In genomic region chr7:139772115-139772514, GRCh38 we compare ENCODE assay signal across 1 cellular context.
A peak's percentile ranks its signal among the peaks of the same experiment; 100 is the strongest.
TF ChIP-seq lines count a peak whose summit lies in the region.

No MANE protein-coding gene starts in this region.

TF ChIP-seq in HepG2, 621 proteins besides CTCF, POLR2A, EP300 and RAD21 (continued from another document and continues in another):
- no peak for TF ChIP-seq THAP7 (CRISPR knock-in tag; IDR thresholded peaks at IDR 0.05)
- TF ChIP-seq ZNF564 (CRISPR knock-in tag; IDR thresholded peaks at IDR 0.05), result no peak
- 0 out of 2 replicates have a peak, but pooled peaks have one; percentile 27 for TF ChIP-seq CREM (IDR thresholded peaks at IDR 0.05)
- no peak for TF ChIP-seq CREM (CRISPR knock-in tag; IDR thresholded peaks at IDR 0.05)
- no peak for TF ChIP-seq ISL2 (CRISPR knock-in tag; IDR thresholded peaks at IDR 0.05)
- no peak for TF ChIP-seq FOXP4 (CRISPR knock-in tag; IDR thresholded peaks at IDR 0.05)
- no peak for TF ChIP-seq POLR2G (IDR thresholded peaks at IDR 0.05; ENCODE audit: low read depth, low read length)
- no peak for TF ChIP-seq TAF1 (CRISPR knock-in tag; IDR thresholded peaks at IDR 0.05)
- no peak for TF ChIP-seq RFXANK (CRISPR knock-in tag; IDR thresholded peaks at IDR 0.05)
- TF ChIP-seq ZNF737 (CRISPR knock-in tag; IDR thresholded peaks at IDR 0.05; ENCODE audit: borderline replicate concordance), result no peak
- TF ChIP-seq HNF1A (IDR thresholded peaks at IDR 0.05; ENCODE audit: low read depth), result no peak
- no peak for TF ChIP-seq HNF1A (CRISPR knock-in tag; IDR thresholded peaks at IDR 0.05; ENCODE audit: borderline replicate concordance)
- no peak for TF ChIP-seq ZNF382 (CRISPR knock-in tag; IDR thresholded peaks at IDR 0.05; ENCODE audit: borderline replicate concordance)
- no peak for TF ChIP-seq KAT2B (IDR thresholded peaks at IDR 0.05; ENCODE audit: borderline replicate concordance, low read depth, low read length)
- no peak for TF ChIP-seq ETS1 (CRISPR knock-in tag; IDR thresholded peaks at IDR 0.05)
- TF ChIP-seq CSRNP1 (CRISPR knock-in tag; IDR thresholded peaks at IDR 0.05), result no peak
- TF ChIP-seq DPF2 (CRISPR knock-in tag; IDR thresholded peaks at IDR 0.05; ENCODE audit: borderline replicate concordance, low read depth), result no peak
- no peak for TF ChIP-seq ZNF75D (CRISPR knock-in tag; IDR thresholded peaks at IDR 0.05; ENCODE audit: borderline replicate concordance)
- TF ChIP-seq ATF7 (IDR thresholded peaks at IDR 0.05), result no peak
- no peak for TF ChIP-seq ATF7 (CRISPR knock-in tag; IDR thresholded peaks at IDR 0.05)
- no peak for TF ChIP-seq GABPA (IDR thresholded peaks at IDR 0.05; ENCODE audit: low read depth, low read length)
- no peak for TF ChIP-seq GABPA (CRISPR knock-in tag; IDR thresholded peaks at IDR 0.05; ENCODE audit: low read depth)
- no peak for TF ChIP-seq STAT5B (CRISPR knock-in tag; IDR thresholded peaks at IDR 0.05)
- no peak for TF ChIP-seq MLXIP (CRISPR knock-in tag; IDR thresholded peaks at IDR 0.05; ENCODE audit: borderline replicate concordance)
- no peak for TF ChIP-seq GPN1 (CRISPR knock-in tag; IDR thresholded peaks at IDR 0.05; ENCODE audit: borderline replicate concordance)
- TF ChIP-seq ZEB1 (IDR thresholded peaks at IDR 0.05; ENCODE audit: insufficient replicate concordance, low read depth), result no peak
- TF ChIP-seq MLLT10 (CRISPR knock-in tag; IDR thresholded peaks at IDR 0.05), result no peak
- no peak for TF ChIP-seq ZBTB38 (CRISPR knock-in tag; IDR thresholded peaks at IDR 0.05)
- no peak for TF ChIP-seq HOXA9 (CRISPR knock-in tag; IDR thresholded peaks at IDR 0.05; ENCODE audit: borderline replicate concordance)
- no peak for TF ChIP-seq ZFP36L1 (CRISPR knock-in tag; IDR thresholded peaks at IDR 0.05)
- TF ChIP-seq HNF4A (CRISPR knock-in tag; IDR thresholded peaks at IDR 0.05), result peak; percentile 51
- TF ChIP-seq CEBPB (IDR thresholded peaks at IDR 0.05; ENCODE audit: borderline replicate concordance, low read depth, low read length), result peak; percentile 93
- no peak for TF ChIP-seq ZBTB3 (CRISPR knock-in tag; IDR thresholded peaks at IDR 0.05; ENCODE audit: borderline replicate concordance, low read depth)
- no peak for TF ChIP-seq TOE1 (CRISPR knock-in tag; IDR thresholded peaks at IDR 0.05)
- no peak for TF ChIP-seq FOXJ3 (CRISPR knock-in tag; IDR thresholded peaks at IDR 0.05; ENCODE audit: borderline replicate concordance)
- TF ChIP-seq ZNF839 (CRISPR knock-in tag; IDR thresholded peaks at IDR 0.05; ENCODE audit: borderline replicate concordance), result no peak
- no peak for TF ChIP-seq TBP (CRISPR knock-in tag; IDR thresholded peaks at IDR 0.05)
- no peak for TF ChIP-seq ZNF24 (IDR thresholded peaks at IDR 0.05)
- no peak for TF ChIP-seq ZNF451 (CRISPR knock-in tag; IDR thresholded peaks at IDR 0.05)
- TF ChIP-seq MEIS2 (CRISPR knock-in tag; IDR thresholded peaks at IDR 0.05), result no peak
- TF ChIP-seq SMC3 (IDR thresholded peaks at IDR 0.05; ENCODE audit: low read length), result 0 out of 2 replicates have a peak, but pooled peaks have one; percentile 1
- no peak for TF ChIP-seq ZNF33B (CRISPR knock-in tag; IDR thresholded peaks at IDR 0.05)
- TF ChIP-seq FUBP1 (CRISPR knock-in tag; IDR thresholded peaks at IDR 0.05; ENCODE audit: borderline replicate concordance), result no peak
- TF ChIP-seq CERS6 (CRISPR knock-in tag; IDR thresholded peaks at IDR 0.05), result no peak
- no peak for TF ChIP-seq SNAPC4 (CRISPR knock-in tag; IDR thresholded peaks at IDR 0.05)
- no peak for TF ChIP-seq ZNF543 (CRISPR knock-in tag; IDR thresholded peaks at IDR 0.05)
